1 cellular context compared by ENCODE assay signal in the genomic region with DNA sequence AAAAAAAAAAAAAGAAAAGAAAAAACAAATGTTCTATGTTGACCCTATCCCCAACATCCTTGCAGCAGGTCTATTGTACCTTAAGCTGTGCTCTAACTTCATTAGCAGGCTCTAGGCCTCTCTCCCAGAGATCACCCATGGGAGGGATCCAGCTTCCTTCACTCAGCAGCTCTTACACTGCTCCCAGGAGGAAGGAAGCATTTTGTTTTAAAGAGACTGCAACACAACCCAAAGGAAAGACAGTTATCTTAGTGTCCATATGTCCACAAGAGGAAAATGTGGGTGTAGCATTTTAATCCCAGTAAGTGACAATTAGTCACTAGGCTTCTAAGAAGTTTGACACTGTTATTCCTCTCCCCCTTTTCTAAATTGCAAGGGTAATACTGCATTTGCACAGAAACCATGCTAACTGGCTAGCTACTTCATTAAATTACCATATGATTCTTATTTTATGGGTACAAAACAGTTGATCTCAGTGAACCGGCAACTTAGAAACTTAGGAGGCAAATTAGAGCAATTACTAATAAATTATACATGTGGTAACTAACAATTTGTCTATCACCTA.
TF ChIP-seq lines count a peak whose summit lies in the region.

No MANE protein-coding gene starts in this region.

TF ChIP-seq in K562, 482 proteins besides CTCF, POLR2A, EP300 and RAD21 (continued from another document and continues in another):
- TF ChIP-seq, protein P1, sequence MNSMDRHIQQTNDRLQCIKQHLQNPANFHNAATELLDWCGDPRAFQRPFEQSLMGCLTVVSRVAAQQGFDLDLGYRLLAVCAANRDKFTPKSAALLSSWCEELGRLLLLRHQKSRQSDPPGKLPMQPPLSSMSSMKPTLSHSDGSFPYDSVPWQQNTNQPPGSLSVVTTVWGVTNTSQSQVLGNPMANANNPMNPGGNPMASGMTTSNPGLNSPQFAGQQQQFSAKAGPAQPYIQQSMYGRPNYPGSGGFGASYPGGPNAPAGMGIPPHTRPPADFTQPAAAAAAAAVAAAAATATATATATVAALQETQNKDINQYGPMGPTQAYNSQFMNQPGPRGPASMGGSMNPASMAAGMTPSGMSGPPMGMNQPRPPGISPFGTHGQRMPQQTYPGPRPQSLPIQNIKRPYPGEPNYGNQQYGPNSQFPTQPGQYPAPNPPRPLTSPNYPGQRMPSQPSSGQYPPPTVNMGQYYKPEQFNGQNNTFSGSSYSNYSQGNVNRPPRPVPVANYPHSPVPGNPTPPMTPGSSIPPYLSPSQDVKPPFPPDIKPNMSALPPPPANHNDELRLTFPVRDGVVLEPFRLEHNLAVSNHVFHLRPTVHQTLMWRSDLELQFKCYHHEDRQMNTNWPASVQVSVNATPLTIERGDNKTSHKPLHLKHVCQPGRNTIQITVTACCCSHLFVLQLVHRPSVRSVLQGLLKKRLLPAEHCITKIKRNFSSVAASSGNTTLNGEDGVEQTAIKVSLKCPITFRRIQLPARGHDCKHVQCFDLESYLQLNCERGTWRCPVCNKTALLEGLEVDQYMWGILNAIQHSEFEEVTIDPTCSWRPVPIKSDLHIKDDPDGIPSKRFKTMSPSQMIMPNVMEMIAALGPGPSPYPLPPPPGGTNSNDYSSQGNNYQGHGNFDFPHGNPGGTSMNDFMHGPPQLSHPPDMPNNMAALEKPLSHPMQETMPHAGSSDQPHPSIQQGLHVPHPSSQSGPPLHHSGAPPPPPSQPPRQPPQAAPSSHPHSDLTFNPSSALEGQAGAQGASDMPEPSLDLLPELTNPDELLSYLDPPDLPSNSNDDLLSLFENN (IDR thresholded peaks at IDR 0.05; ENCODE audit: low read depth in 2 of 2, low read length in 2 of 2), result peak in 1 of 2 experiments; percentile 84; a peak in 2 of 4 replicates
- TF ChIP-seq TAL1 (IDR thresholded peaks at IDR 0.05), result peak; percentile 84
- TF ChIP-seq MIER1 (IDR thresholded peaks at IDR 0.05; ENCODE audit: low read depth), result no peak
- TF ChIP-seq, protein P2, sequence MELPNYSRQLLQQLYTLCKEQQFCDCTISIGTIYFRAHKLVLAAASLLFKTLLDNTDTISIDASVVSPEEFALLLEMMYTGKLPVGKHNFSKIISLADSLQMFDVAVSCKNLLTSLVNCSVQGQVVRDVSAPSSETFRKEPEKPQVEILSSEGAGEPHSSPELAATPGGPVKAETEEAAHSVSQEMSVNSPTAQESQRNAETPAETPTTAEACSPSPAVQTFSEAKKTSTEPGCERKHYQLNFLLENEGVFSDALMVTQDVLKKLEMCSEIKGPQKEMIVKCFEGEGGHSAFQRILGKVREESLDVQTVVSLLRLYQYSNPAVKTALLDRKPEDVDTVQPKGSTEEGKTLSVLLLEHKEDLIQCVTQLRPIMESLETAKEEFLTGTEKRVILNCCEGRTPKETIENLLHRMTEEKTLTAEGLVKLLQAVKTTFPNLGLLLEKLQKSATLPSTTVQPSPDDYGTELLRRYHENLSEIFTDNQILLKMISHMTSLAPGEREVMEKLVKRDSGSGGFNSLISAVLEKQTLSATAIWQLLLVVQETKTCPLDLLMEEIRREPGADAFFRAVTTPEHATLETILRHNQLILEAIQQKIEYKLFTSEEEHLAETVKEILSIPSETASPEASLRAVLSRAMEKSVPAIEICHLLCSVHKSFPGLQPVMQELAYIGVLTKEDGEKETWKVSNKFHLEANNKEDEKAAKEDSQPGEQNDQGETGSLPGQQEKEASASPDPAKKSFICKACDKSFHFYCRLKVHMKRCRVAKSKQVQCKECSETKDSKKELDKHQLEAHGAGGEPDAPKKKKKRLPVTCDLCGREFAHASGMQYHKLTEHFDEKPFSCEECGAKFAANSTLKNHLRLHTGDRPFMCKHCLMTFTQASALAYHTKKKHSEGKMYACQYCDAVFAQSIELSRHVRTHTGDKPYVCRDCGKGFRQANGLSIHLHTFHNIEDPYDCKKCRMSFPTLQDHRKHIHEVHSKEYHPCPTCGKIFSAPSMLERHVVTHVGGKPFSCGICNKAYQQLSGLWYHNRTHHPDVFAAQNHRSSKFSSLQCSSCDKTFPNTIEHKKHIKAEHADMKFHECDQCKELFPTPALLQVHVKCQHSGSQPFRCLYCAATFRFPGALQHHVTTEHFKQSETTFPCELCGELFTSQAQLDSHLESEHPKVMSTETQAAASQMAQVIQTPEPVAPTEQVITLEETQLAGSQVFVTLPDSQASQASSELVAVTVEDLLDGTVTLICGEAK (IDR thresholded peaks at IDR 0.05), result no peak
- TF ChIP-seq, protein P2 (CRISPR knock-in tag; IDR thresholded peaks at IDR 0.05), result no peak
- TF ChIP-seq CBX1 (IDR thresholded peaks at IDR 0.05; ENCODE audit: low read depth), result no peak
- TF ChIP-seq, protein P3, sequence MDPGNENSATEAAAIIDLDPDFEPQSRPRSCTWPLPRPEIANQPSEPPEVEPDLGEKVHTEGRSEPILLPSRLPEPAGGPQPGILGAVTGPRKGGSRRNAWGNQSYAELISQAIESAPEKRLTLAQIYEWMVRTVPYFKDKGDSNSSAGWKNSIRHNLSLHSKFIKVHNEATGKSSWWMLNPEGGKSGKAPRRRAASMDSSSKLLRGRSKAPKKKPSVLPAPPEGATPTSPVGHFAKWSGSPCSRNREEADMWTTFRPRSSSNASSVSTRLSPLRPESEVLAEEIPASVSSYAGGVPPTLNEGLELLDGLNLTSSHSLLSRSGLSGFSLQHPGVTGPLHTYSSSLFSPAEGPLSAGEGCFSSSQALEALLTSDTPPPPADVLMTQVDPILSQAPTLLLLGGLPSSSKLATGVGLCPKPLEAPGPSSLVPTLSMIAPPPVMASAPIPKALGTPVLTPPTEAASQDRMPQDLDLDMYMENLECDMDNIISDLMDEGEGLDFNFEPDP (CRISPR knock-in tag; IDR thresholded peaks at IDR 0.05), result no peak
- TF ChIP-seq CC2D1A (IDR thresholded peaks at IDR 0.05), result peak; percentile 57; the same call in 1 of the 2 replicates
- TF ChIP-seq, protein P4, sequence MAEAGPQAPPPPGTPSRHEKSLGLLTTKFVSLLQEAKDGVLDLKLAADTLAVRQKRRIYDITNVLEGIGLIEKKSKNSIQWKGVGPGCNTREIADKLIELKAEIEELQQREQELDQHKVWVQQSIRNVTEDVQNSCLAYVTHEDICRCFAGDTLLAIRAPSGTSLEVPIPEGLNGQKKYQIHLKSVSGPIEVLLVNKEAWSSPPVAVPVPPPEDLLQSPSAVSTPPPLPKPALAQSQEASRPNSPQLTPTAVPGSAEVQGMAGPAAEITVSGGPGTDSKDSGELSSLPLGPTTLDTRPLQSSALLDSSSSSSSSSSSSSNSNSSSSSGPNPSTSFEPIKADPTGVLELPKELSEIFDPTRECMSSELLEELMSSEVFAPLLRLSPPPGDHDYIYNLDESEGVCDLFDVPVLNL (CRISPR knock-in tag; IDR thresholded peaks at IDR 0.05; ENCODE audit: low read depth), result no peak
- peak; percentile 41; the same call in 1 of the 2 replicates for TF ChIP-seq CREB1 (IDR thresholded peaks at IDR 0.05)
- no peak for TF ChIP-seq CREB1 (CRISPR knock-in tag; IDR thresholded peaks at IDR 0.05)
- peak; percentile 76 for TF ChIP-seq POLR2H (tag; IDR thresholded peaks at IDR 0.05; ENCODE audit: low read depth)
- no peak for TF ChIP-seq ZNF778 (CRISPR knock-in tag; IDR thresholded peaks at IDR 0.05)
- TF ChIP-seq, protein P5, sequence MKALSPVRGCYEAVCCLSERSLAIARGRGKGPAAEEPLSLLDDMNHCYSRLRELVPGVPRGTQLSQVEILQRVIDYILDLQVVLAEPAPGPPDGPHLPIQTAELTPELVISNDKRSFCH (CRISPR knock-in tag; IDR thresholded peaks at IDR 0.05), result no peak
- TF ChIP-seq, protein P5 (tag; IDR thresholded peaks at IDR 0.05), result 0 out of 2 replicates have a peak, but pooled peaks have one; percentile 40
- TF ChIP-seq ZSCAN32 (CRISPR knock-in tag; IDR thresholded peaks at IDR 0.05), result no peak
- no peak for TF ChIP-seq BCOR (IDR thresholded peaks at IDR 0.05)
- TF ChIP-seq, protein P6, sequence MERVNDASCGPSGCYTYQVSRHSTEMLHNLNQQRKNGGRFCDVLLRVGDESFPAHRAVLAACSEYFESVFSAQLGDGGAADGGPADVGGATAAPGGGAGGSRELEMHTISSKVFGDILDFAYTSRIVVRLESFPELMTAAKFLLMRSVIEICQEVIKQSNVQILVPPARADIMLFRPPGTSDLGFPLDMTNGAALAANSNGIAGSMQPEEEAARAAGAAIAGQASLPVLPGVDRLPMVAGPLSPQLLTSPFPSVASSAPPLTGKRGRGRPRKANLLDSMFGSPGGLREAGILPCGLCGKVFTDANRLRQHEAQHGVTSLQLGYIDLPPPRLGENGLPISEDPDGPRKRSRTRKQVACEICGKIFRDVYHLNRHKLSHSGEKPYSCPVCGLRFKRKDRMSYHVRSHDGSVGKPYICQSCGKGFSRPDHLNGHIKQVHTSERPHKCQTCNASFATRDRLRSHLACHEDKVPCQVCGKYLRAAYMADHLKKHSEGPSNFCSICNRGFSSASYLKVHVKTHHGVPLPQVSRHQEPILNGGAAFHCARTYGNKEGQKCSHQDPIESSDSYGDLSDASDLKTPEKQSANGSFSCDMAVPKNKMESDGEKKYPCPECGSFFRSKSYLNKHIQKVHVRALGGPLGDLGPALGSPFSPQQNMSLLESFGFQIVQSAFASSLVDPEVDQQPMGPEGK (CRISPR knock-in tag; IDR thresholded peaks at IDR 0.05; ENCODE audit: borderline replicate concordance), result no peak
- TF ChIP-seq SAFB (IDR thresholded peaks at IDR 0.05; ENCODE audit: borderline replicate concordance, low read depth, low read length), result no peak
- TF ChIP-seq DMBX1 (CRISPR knock-in tag; IDR thresholded peaks at IDR 0.05; ENCODE audit: borderline replicate concordance), result peak; percentile 9; the same call in 1 of the 2 replicates
- TF ChIP-seq ZNF197 (CRISPR knock-in tag; IDR thresholded peaks at IDR 0.05; ENCODE audit: low read depth), result peak; percentile 60; the same call in 1 of the 2 replicates
- TF ChIP-seq, protein P7, sequence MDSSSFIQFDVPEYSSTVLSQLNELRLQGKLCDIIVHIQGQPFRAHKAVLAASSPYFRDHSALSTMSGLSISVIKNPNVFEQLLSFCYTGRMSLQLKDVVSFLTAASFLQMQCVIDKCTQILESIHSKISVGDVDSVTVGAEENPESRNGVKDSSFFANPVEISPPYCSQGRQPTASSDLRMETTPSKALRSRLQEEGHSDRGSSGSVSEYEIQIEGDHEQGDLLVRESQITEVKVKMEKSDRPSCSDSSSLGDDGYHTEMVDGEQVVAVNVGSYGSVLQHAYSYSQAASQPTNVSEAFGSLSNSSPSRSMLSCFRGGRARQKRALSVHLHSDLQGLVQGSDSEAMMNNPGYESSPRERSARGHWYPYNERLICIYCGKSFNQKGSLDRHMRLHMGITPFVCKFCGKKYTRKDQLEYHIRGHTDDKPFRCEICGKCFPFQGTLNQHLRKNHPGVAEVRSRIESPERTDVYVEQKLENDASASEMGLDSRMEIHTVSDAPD (CRISPR knock-in tag; IDR thresholded peaks at IDR 0.05), result no peak
- no peak for TF ChIP-seq SAFB2 (IDR thresholded peaks at IDR 0.05; ENCODE audit: borderline replicate concordance, low read depth, low read length, severe bottlenecking)
- TF ChIP-seq TBP (optimal IDR thresholded peaks at IDR 0.05; ENCODE audit: low read depth, low read length), result peak; percentile 39
- TF ChIP-seq KDM4B (IDR thresholded peaks at IDR 0.05; ENCODE audit: borderline replicate concordance in 2 of 2, low read depth in 1 of 2), result no peak
- TF ChIP-seq, protein P8, sequence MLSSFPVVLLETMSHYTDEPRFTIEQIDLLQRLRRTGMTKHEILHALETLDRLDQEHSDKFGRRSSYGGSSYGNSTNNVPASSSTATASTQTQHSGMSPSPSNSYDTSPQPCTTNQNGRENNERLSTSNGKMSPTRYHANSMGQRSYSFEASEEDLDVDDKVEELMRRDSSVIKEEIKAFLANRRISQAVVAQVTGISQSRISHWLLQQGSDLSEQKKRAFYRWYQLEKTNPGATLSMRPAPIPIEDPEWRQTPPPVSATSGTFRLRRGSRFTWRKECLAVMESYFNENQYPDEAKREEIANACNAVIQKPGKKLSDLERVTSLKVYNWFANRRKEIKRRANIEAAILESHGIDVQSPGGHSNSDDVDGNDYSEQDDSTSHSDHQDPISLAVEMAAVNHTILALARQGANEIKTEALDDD (IDR thresholded peaks at IDR 0.05), result peak; percentile 87
- no peak for TF ChIP-seq NFE2L1 (tag; IDR thresholded peaks at IDR 0.05; ENCODE audit: borderline replicate concordance, low read depth)
